ENCODE assay signal across 10 cellular contexts in the genomic region with DNA sequence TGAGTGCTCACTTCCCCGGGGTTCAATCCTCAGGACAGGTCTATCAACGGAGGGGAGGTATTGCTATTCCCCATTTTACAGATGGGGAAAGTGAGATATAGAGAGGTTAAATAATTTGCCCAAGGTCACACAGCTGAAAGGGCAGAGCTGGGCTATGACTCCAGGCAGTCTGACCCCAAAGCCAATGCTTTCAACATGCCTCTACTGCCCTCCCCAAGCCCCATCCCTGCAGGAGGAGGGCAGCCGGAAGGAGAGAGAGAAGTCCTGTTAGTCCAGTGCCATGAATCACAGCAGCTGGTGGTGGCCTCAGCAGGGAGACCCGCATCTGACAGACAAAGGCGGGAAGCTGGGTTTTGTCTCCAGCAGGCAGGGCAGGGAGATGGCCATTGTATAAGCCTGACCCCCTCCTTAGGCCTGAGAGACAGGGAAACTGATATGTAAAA. TPM values are rescaled to one million over a fixed set of nuclear protein-coding genes. Genes with fewer than 3 reads are reported as not detected.
DNase-seq lines count a peak whose midpoint lies in the region; ATAC-seq, FAIRE-seq and TF ChIP-seq lines count a peak whose summit lies in the region.
"Had no signal": no experiment of that assay in that cellular context is flagged by ENCODE, and none has a peak within 500 bp of the region (broad histone marks: within the 10 kb centered on the region; RNA-seq: fewer than 3 reads in every experiment).

No MANE protein-coding gene starts in this region.

- H3K9me3 ChIP-seq in effector memory CD4-positive, alpha-beta T cell (ENCODE audit: control insufficient read depth, low read length), result no peaks in the 10 kb centered on the region

- peaks cover 6% of the 10 kb centered on the region for H3K36me3 Mint-ChIP-seq in WTC11
- H3K36me3 Mint-ChIP-seq in stimulated activated memory B cell treated with anti-CD40 and anti-IgM and Interleukin-4, amounts not matched to agents 10 μg/mL and 1 μg/mL and 100 μg/mL, for 72 hours, result no peaks in the 10 kb centered on the region
- H3K36me3 Mint-ChIP-seq: activated naive CD4-positive, alpha-beta T cell treated with anti-CD3 and anti-CD28 coated beads, Interleukin-2, amount 50 U/mL, for 24 hours; stimulated activated effector memory CD8-positive, alpha-beta T cell treated with anti-CD3 and anti-CD28 coated beads, Interleukin-12 subunit alpha, Interleukin-12 subunit beta, amount 100 ng/mL, for 72 hours had no signal

- H3K27me3 Mint-ChIP-seq in WTC11 (ENCODE audit: low read depth), result no peaks in the 10 kb centered on the region
- H3K27me3 Mint-ChIP-seq in stimulated activated memory B cell treated with anti-CD40 and anti-IgM and Interleukin-4, amounts not matched to agents 10 μg/mL and 1 μg/mL and 100 μg/mL, for 72 hours, result no peaks in the 10 kb centered on the region
- H3K27me3 Mint-ChIP-seq: activated naive CD4-positive, alpha-beta T cell treated with anti-CD3 and anti-CD28 coated beads, Interleukin-2, amount 50 U/mL, for 24 hours had no signal

- no peak overlapping the region for H3K27ac ChIP-seq in effector memory CD4-positive, alpha-beta T cell (ENCODE audit: insufficient read depth, low read length, poor library complexity, severe bottlenecking)

- H3K4me1 Mint-ChIP-seq in WTC11, result peaks cover 40% of the 10 kb centered on the region
- peaks cover 25% of the 10 kb centered on the region for H3K4me1 Mint-ChIP-seq in stimulated activated memory B cell treated with anti-CD40 and anti-IgM and Interleukin-4, amounts not matched to agents 10 μg/mL and 1 μg/mL and 100 μg/mL, for 72 hours

- no peak overlapping the region for H3K4me3 ChIP-seq in H7 (ENCODE audit: insufficient read depth, low read depth, low read length)
- no peak overlapping the region for H3K4me3 ChIP-seq in effector memory CD4-positive, alpha-beta T cell (ENCODE audit: insufficient read depth, low read depth, low read length, poor library complexity, severe bottlenecking)

- H3K36me3 ChIP-seq in H7 (replicated peaks; ENCODE audit: control insufficient read depth, insufficient read depth, low read length), result no peaks in the 10 kb centered on the region
- H3K36me3 ChIP-seq in effector memory CD4-positive, alpha-beta T cell (ENCODE audit: control insufficient read depth, insufficient read depth, low read length), result no peaks in the 10 kb centered on the region

- CTCF ChIA-PET in WTC11 (lab: Charles Lee), result interaction anchor here (0.6 to 4.3 kb wide), 10 partner anchors 16 to 110 kb away, joined by 3 to 24 read pairs (median 6); partner anchors contain the start of gene CLIC4

- POLR2A ChIA-PET in WTC11 (lab: Charles Lee), result interaction anchor here (2.3 kb wide), 1 partner anchor 20 kb away, joined by 24 read pairs; the partner anchor contains the start of gene CLIC4

- no peak for TF ChIP-seq POLR2A in GM12892 (IDR thresholded peaks at IDR 0.05; ENCODE audit: low read depth, low read length)

- H3K4me1 ChIP-seq in effector memory CD4-positive, alpha-beta T cell (ENCODE audit: control insufficient read depth, insufficient read depth, low read length, poor library complexity, severe bottlenecking), result no peaks in the 10 kb centered on the region

- no peak for FAIRE-seq in GM12892 (lab: Jason Lieb, UNC)

- no peaks in the 10 kb centered on the region for H3K27me3 ChIP-seq in H7 (ENCODE audit: control insufficient read depth, insufficient read depth, low read length)
- no peaks in the 10 kb centered on the region for H3K27me3 ChIP-seq in effector memory CD4-positive, alpha-beta T cell (replicated peaks; ENCODE audit: control insufficient read depth, insufficient read depth, low read length, poor library complexity, severe bottlenecking)

- peak overlapping the region; percentile 23 for H3K4me3 Mint-ChIP-seq in WTC11
- H3K4me3 Mint-ChIP-seq in stimulated activated memory B cell treated with anti-CD40 and anti-IgM and Interleukin-4, amounts not matched to agents 10 μg/mL and 1 μg/mL and 100 μg/mL, for 72 hours, result no peak overlapping the region
- H3K4me3 Mint-ChIP-seq: activated naive CD4-positive, alpha-beta T cell treated with anti-CD3 and anti-CD28 coated beads, Interleukin-2, amount 50 U/mL, for 24 hours; stimulated activated effector memory CD8-positive, alpha-beta T cell treated with anti-CD3 and anti-CD28 coated beads, Interleukin-12 subunit alpha, Interleukin-12 subunit beta, amount 100 ng/mL, for 72 hours had no signal

- ATAC-seq in WTC11 (peak; percentile 67), GM18498 (IDR thresholded peaks at IDR 0.05; ENCODE audit: unreplicated experiment) (no peak)
- no peak for ATAC-seq in stimulated activated memory B cell treated with anti-CD40 and anti-IgM and Interleukin-4, amounts not matched to agents 10 μg/mL and 1 μg/mL and 100 μg/mL, for 72 hours
- ATAC-seq: stimulated activated effector memory CD8-positive, alpha-beta T cell treated with anti-CD3 and anti-CD28 coated beads, Interleukin-12 subunit alpha, Interleukin-12 subunit beta, amount 100 ng/mL, for 72 hours had no signal

- no peak for TF ChIP-seq CTCF in WTC11 (IDR thresholded peaks at IDR 0.05)

- DNase-seq in H7 (peak; percentile 83), WTC11 (ENCODE audit: low spot score) (peak; percentile 44), iPS-NIHi11 (ENCODE audit: low spot score) (peak; percentile 66), GM12892 (ENCODE audit: insufficient read length) (no peak)
- no peak for DNase-seq in activated CD4-positive, alpha-beta T cell treated with anti-CD3 and anti-CD28 coated beads for 1 hour
- no peak for DNase-seq in effector memory CD4-positive, alpha-beta T cell

- peaks cover 10% of the 10 kb centered on the region for H3K9me3 Mint-ChIP-seq in WTC11
- H3K9me3 Mint-ChIP-seq in stimulated activated memory B cell treated with anti-CD40 and anti-IgM and Interleukin-4, amounts not matched to agents 10 μg/mL and 1 μg/mL and 100 μg/mL, for 72 hours, result no peaks in the 10 kb centered on the region
- H3K9me3 Mint-ChIP-seq: activated naive CD4-positive, alpha-beta T cell treated with anti-CD3 and anti-CD28 coated beads, Interleukin-2, amount 50 U/mL, for 24 hours; stimulated activated effector memory CD8-positive, alpha-beta T cell treated with anti-CD3 and anti-CD28 coated beads, Interleukin-12 subunit alpha, Interleukin-12 subunit beta, amount 100 ng/mL, for 72 hours had no signal

- peak overlapping the region; percentile 97 for H3K27ac Mint-ChIP-seq in WTC11
- H3K27ac Mint-ChIP-seq in stimulated activated memory B cell treated with anti-CD40 and anti-IgM and Interleukin-4, amounts not matched to agents 10 μg/mL and 1 μg/mL and 100 μg/mL, for 72 hours, result peak overlapping the region; percentile 74
- H3K27ac Mint-ChIP-seq: stimulated activated effector memory CD8-positive, alpha-beta T cell treated with anti-CD3 and anti-CD28 coated beads, Interleukin-12 subunit alpha, Interleukin-12 subunit beta, amount 100 ng/mL, for 72 hours had no signal

TF ChIP-seq in WTC11, 78 proteins besides CTCF, POLR2A, EP300 and RAD21 (continues in another document):
- TF ChIP-seq, protein P1, sequence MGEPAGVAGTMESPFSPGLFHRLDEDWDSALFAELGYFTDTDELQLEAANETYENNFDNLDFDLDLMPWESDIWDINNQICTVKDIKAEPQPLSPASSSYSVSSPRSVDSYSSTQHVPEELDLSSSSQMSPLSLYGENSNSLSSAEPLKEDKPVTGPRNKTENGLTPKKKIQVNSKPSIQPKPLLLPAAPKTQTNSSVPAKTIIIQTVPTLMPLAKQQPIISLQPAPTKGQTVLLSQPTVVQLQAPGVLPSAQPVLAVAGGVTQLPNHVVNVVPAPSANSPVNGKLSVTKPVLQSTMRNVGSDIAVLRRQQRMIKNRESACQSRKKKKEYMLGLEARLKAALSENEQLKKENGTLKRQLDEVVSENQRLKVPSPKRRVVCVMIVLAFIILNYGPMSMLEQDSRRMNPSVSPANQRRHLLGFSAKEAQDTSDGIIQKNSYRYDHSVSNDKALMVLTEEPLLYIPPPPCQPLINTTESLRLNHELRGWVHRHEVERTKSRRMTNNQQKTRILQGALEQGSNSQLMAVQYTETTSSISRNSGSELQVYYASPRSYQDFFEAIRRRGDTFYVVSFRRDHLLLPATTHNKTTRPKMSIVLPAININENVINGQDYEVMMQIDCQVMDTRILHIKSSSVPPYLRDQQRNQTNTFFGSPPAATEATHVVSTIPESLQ (CRISPR knock-in tag; IDR thresholded peaks at IDR 0.05), result no peak
- TF ChIP-seq USF2 (CRISPR knock-in tag; IDR thresholded peaks at IDR 0.05) (0 out of 2 replicates have a peak, but pooled peaks have one; percentile 9), SMAD3 (CRISPR knock-in tag; IDR thresholded peaks at IDR 0.05; ENCODE audit: borderline replicate concordance) (peak; percentile 72; the same call in 1 of the 2 replicates), ZNF121 (CRISPR knock-in tag; IDR thresholded peaks at IDR 0.05) (peak; percentile 73; the same call in 1 of the 2 replicates), TEAD4 (CRISPR knock-in tag; IDR thresholded peaks at IDR 0.05) (no peak), ZNF219 (CRISPR knock-in tag; IDR thresholded peaks at IDR 0.05; ENCODE audit: borderline replicate concordance) (no peak), ZNF416 (CRISPR knock-in tag; IDR thresholded peaks at IDR 0.05) (no peak)
- TF ChIP-seq, protein P2, sequence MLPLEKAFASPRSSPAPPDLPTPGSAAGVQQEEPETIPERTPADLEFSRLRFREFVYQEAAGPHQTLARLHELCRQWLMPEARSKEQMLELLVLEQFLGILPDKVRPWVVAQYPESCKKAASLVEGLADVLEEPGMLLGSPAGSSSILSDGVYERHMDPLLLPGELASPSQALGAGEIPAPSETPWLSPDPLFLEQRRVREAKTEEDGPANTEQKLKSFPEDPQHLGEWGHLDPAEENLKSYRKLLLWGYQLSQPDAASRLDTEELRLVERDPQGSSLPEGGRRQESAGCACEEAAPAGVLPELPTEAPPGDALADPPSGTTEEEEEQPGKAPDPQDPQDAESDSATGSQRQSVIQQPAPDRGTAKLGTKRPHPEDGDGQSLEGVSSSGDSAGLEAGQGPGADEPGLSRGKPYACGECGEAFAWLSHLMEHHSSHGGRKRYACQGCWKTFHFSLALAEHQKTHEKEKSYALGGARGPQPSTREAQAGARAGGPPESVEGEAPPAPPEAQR (CRISPR knock-in tag; IDR thresholded peaks at IDR 0.05), result no peak

RNA-seq across cellular contexts. Expression of gene CLIC4, which starts 20.0 kb away (rescaled TPM):
- 243 and 293 TPM in 2 replicates for total RNA-seq in H7 (2014; rRNA removed; shearing (Covaris generic))
- total RNA-seq in WTC11 (2021), result 248 to 262 TPM (median 260 TPM) in 3 replicates
- polyA plus RNA-seq in GM12892 (2012; ENCODE audit: missing spikeins), result 39.3 TPM

Comparison
In these comparisons a context has a peak if more than half of its experiments do, and no peak if none do; other contexts are left out.
1. DNase-seq: peak in H7 (single experiment), WTC11 (single experiment) and iPS-NIHi11 (single experiment); none in activated CD4-positive, alpha-beta T cell treated with anti-CD3 and anti-CD28 coated beads for 1 hour (single experiment), GM12892 (single experiment) and effector memory CD4-positive, alpha-beta T cell (0 of 3).